In genomic region chr19:43553656-43554055, GRCh38 we compare ENCODE assay signal across 34 cellular contexts. TPM values are rescaled to one million over a fixed set of nuclear protein-coding genes. Genes with fewer than 3 reads are reported as not detected.
"Had no signal": no experiment of that assay in that cellular context is flagged by ENCODE, and none has a peak within 500 bp of the region (broad histone marks: within the 10 kb centered on the region; RNA-seq: fewer than 3 reads in every experiment).

No MANE protein-coding gene starts in this region.

- H3K27me3 ChIP-seq: esophagus squamous epithelium, neutrophil, ovary, tibial nerve had no signal

- H3K27me3 Mint-ChIP-seq: activated CD4-positive, alpha-beta memory T cell treated with anti-CD3 and anti-CD28 coated beads for 36 hours; activated naive CD8-positive, alpha-beta T cell; natural killer cell treated with Interleukin-12 subunit alpha and Interleukin-12 subunit beta and Interleukin-15 and Interleukin-18, amount 100 ng/mL, for 72 hours had no signal

- H3K9me3 ChIP-seq: esophagus squamous epithelium, left ventricle myocardium inferior, neutrophil, ovary, prostate gland, tibial nerve had no signal

- H3K4me3 ChIP-seq: esophagus squamous epithelium, left ventricle myocardium inferior, lung, ovary, prostate gland, skin epidermis, tibial nerve had no signal

- H3K4me3 Mint-ChIP-seq: activated CD4-positive, alpha-beta memory T cell treated with anti-CD3 and anti-CD28 coated beads for 36 hours; activated naive CD8-positive, alpha-beta T cell; natural killer cell treated with Interleukin-12 subunit alpha and Interleukin-12 subunit beta and Interleukin-15 and Interleukin-18, amount 100 ng/mL, for 72 hours had no signal

- FAIRE-seq: colon, endometrium, islet of Langerhans, TTC549 had no signal

- ATAC-seq: activated CD4-positive, CD25-positive, alpha-beta regulatory T cell treated with anti-CD3 and anti-CD28 coated beads, Interleukin-2, amount 50 U/mL, for 24 hours; natural killer cell treated with Interleukin-12 subunit alpha and Interleukin-12 subunit beta and Interleukin-15 and Interleukin-18, amount 100 ng/mL, for 72 hours; sciatic nerve had no signal

- H3K36me3 ChIP-seq: ovary had no signal

- DNase-seq: activated CD4-positive, alpha-beta memory T cell treated with anti-CD3 and anti-CD28 coated beads for 36 hours; activated CD4-positive, alpha-beta T cell treated with anti-CD3 and anti-CD28 coated beads for 48 hours; activated CD8-positive, alpha-beta memory T cell treated with anti-CD3 and anti-CD28 coated beads, Interleukin-2, amount 50 U/mL, for 4 hours; activated naive CD4-positive, alpha-beta T cell treated with Interleukin-2 at 50 U/mL for 16 hours; activated T-cell treated with anti-CD3 and anti-CD28 coated beads, Interleukin-2, amount 50 U/mL, for 48 hours; anterior cingulate cortex; dermis blood vessel endothelial cell; effector CD8-positive, alpha-beta T cell; esophagus squamous epithelium; foreskin melanocyte; left ventricle myocardium inferior; mesendoderm; ovary; retina; stimulated activated naive CD4-positive, alpha-beta T cell treated with Interleukin-2 at 50 U/mL for 16 hours; T-helper 1 cell; T-helper 9 cell had no signal

- H3K27ac Mint-ChIP-seq: activated CD4-positive, alpha-beta memory T cell treated with anti-CD3 and anti-CD28 coated beads for 36 hours; natural killer cell treated with Interleukin-12 subunit alpha and Interleukin-12 subunit beta and Interleukin-15 and Interleukin-18, amount 100 ng/mL, for 72 hours had no signal

- H3K27ac ChIP-seq: epithelial cell of prostate, esophagus squamous epithelium, left ventricle myocardium inferior, neutrophil, ovary, prostate gland, tibial nerve, VCaP had no signal

- H3K9me3 Mint-ChIP-seq: activated CD4-positive, alpha-beta memory T cell treated with anti-CD3 and anti-CD28 coated beads for 36 hours; natural killer cell treated with Interleukin-12 subunit alpha and Interleukin-12 subunit beta and Interleukin-15 and Interleukin-18, amount 100 ng/mL, for 72 hours had no signal

- H3K4me1 ChIP-seq: esophagus squamous epithelium, left ventricle myocardium inferior, prostate gland, tibial nerve had no signal

RNA-seq across cellular contexts. Expression of gene ZNF575, which starts 20.7 kb away (rescaled TPM):
- total RNA-seq: bronchial epithelial cell, dermis blood vessel endothelial cell, esophagus squamous epithelium, glomerular endothelial cell had no signal
